37 cellular contexts compared by ENCODE assay signal in genomic region chr11:18088371-18088770, GRCh38. TPM values are rescaled to one million over a fixed set of nuclear protein-coding genes. Genes with fewer than 3 reads are reported as not detected.
"Had no signal": no experiment of that assay in that cellular context is flagged by ENCODE, and none has a peak within 500 bp of the region (broad histone marks: within the 10 kb centered on the region; RNA-seq: fewer than 3 reads in every experiment).

No MANE protein-coding gene starts in this region.

- DNase-seq: activated CD4-positive, alpha-beta T cell treated with anti-CD3 and anti-CD28 coated beads, Interleukin-2, amount 10 ng/mL, durations not matched to agents 24 days and 14 days; activated CD4-positive, alpha-beta T cell treated with anti-CD3 and anti-CD28 coated beads, Interleukin-2, amount 50 U/mL, for 4 hours; activated CD8-positive, alpha-beta T cell treated with anti-CD3 and anti-CD28 coated beads for 36 hours; activated effector memory CD4-positive, alpha-beta T cell treated with anti-CD3 and anti-CD28 coated beads, Interleukin-2, amount 50 U/mL, for 16 hours; activated naive CD4-positive, alpha-beta T cell; activated naive CD4-positive, alpha-beta T cell treated with anti-CD3 and anti-CD28 coated beads, Interleukin-2, amount 50 U/mL, for 16 hours; activated naive CD8-positive, alpha-beta T cell treated with anti-CD3 and anti-CD28 coated beads for 36 hours; activated T-cell treated with anti-CD3 and anti-CD28 coated beads, Interleukin-2, amount 50 U/mL, for 1 hour; activated T-cell treated with anti-CD3 and anti-CD28 coated beads, Interleukin-2, amount 50 U/mL, for 72 hours; amniotic stem cell; aorta; body of pancreas; caudate nucleus; cerebellar nuclear complex; MM.1S; NCI-H1092; NCI-H1436 treated with DMSO at 0.1 percent for 48 hours; NCI-H1694 treated with DMSO at 0.1 percent for 48 hours; NCI-H2029; NCI-H2107; NCI-H2171; NCI-H510A; NCI-H526; NCI-H748 treated with DMSO at 0.1 percent for 48 hours; NK-92 treated with Interleukin-12 subunit alpha and Interleukin-12 subunit beta, amount 100 ng/mL, for 24 hours; PC-3; Peyer's patch; RPMI8226; SIG-M5; SW 1271; T-helper 1 cell; T1000 had no signal

- H3K27me3 ChIP-seq: body of pancreas, Peyer's patch had no signal

- H3K4me1 ChIP-seq: body of pancreas, Peyer's patch had no signal

- H3K9me3 ChIP-seq: body of pancreas, Peyer's patch had no signal

- H3K27ac ChIP-seq: body of pancreas, Peyer's patch had no signal

- H3K4me3 ChIP-seq: body of pancreas, Peyer's patch had no signal

RNA-seq across cellular contexts. Expression of gene TPH1, which starts 42.3 kb away (rescaled TPM):
- total RNA-seq: SK-MEL-5 had no signal

RNA-seq across cellular contexts. Expression of gene MRGPRX3, which starts 44.0 kb away (rescaled TPM):
- total RNA-seq: activated CD4-positive, alpha-beta T cell treated with anti-CD3 and anti-CD28 coated beads, Interleukin-2, amount 10 ng/mL, durations not matched to agents 24 days and 14 days; activated CD8-positive, alpha-beta memory T cell treated with anti-CD3 and anti-CD28 coated beads for 36 hours; activated CD8-positive, alpha-beta T cell treated with anti-CD3 and anti-CD28 coated beads for 36 hours; activated naive CD8-positive, alpha-beta T cell treated with anti-CD3 and anti-CD28 coated beads for 36 hours; activated T-cell treated with anti-CD3 and anti-CD28 coated beads, Interleukin-2, amount 50 U/mL, for 72 hours; activated T-helper 17 cell treated with anti-CD3 and anti-CD28 coated beads, Interleukin-2, amount 50 U/mL, for 72 hours; aorta; body of pancreas; bronchial epithelial cell; PC-3; Peyer's patch; T-helper 2 cell treated with Interferon-gamma antibody and Interleukin-4, amounts not matched to agents 100 ng/mL and 5 ng/mL, for 36 hours had no signal
- polyA plus RNA-seq: aorta had no signal
